In the genomic region with DNA sequence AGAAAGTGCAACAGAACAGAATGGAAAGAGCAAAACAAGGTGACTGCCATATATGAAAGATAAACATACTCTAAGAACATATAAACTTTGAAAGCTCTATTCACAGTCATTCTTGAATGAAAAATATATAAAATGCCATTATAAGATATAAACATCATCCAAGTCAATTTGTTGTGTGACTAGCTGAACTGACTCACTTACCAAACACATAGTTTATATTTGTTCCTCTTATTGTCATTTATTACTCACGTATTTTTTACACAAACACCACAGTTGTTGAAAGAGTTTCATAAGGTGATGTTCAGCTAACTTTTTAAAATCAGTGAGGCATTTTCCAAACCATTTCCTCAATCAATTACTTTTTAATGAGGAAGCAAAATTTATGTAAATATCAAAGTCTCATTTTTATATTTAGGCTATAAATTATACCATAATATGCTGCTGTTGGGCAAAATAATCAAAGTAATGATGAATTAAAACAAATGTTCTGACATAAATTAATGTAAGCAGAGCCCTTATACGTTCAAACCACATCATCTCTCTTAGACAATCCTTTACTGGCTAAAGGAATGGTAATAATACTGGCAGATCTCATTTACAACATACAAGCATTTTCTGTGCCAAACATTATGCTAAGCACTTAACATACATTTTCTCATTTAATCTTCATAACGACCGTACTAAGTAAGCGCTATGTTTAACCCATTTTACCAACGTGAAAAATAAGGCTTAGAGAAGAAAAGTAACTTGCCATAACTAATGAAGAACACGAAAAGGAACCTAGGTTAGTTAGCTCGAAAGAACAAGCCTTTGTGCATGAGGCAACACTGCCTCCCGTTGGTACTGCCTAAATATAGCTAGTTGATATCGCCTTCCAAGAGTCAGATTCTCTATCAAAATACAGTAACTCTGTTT, we compare ENCODE assay signal across 8 cellular contexts. TPM values are rescaled to one million over a fixed set of nuclear protein-coding genes. Genes with fewer than 3 reads are reported as not detected.
A peak's percentile ranks its signal among the peaks of the same experiment; 100 is the strongest.
DNase-seq lines count a peak whose midpoint lies in the region; ATAC-seq and TF ChIP-seq lines count a peak whose summit lies in the region.

No MANE protein-coding gene starts in this region.

- H3K9me3 Mint-ChIP-seq in activated B cell treated with CpG ODN at 0.5 μM for 24 hours (no peaks in the 10 kb centered on the region), nephron (no peaks in the 10 kb centered on the region)

- TF ChIP-seq POLR2A in NB4 (IDR thresholded peaks at IDR 0.05; ENCODE audit: extremely low read depth, insufficient read length) (no peak), vagina (IDR thresholded peaks at IDR 0.05) (no peak)

- CTCF ChIA-PET in activated B cell treated with CpG ODN at 0.5 μM for 24 hours (lab: Charles Lee), result interaction anchor here (0.5 to 2.2 kb wide), 23 partner anchors 11 to 1253 kb away, joined by 3 to 9 read pairs (median 4); no protein-coding TSS in a partner anchor

- H3K27me3 ChIP-seq in HAP-1 (ENCODE audit: low read depth) (no peaks in the 10 kb centered on the region), vagina (no peaks in the 10 kb centered on the region)

- DNase-seq in NCI-H345 (lab: John Stamatoyannopoulos, UW), result peak; percentile 44
- DNase-seq in NCI-H345 treated with DMSO at 0.1 percent for 48 hours (lab: John Stamatoyannopoulos, UW; ENCODE audit: unreplicated experiment), result no peak
- DNase-seq in HAP-1 (ENCODE audit: low spot score in 2 of 2), result peak; percentile 61 to 66
- peak; percentile 52 for DNase-seq in NB4 (ENCODE audit: low read depth)
- DNase-seq in activated B cell treated with CpG ODN at 0.5 μM for 24 hours, result peak; percentile 19
- peak; percentile 24 for DNase-seq in effector CD8-positive, alpha-beta T cell (lab: John Stamatoyannopoulos, UW)
- no peak for DNase-seq in vagina (ENCODE audit: extremely low spot score in 2 of 2)

- H3K27ac ChIP-seq in vagina, result no peak overlapping the region

- intact Hi-C loops in activated B cell treated with CpG ODN at 0.5 μM for 24 hours (cut with micrococcal nuclease), result loop anchor here (1.0 to 2.0 kb wide), 4 partner anchors 389 to 1254 kb away; no protein-coding TSS in a partner anchor
- intact Hi-C loops in vagina (cut with DNase I), result loop anchor here (10.0 kb wide), 1 partner anchor 387 kb away; no protein-coding TSS in a partner anchor

- H3K4me1 ChIP-seq in HAP-1 (peaks cover 46% of the 10 kb centered on the region), vagina (no peaks in the 10 kb centered on the region)

- H3K4me3 Mint-ChIP-seq in activated B cell treated with CpG ODN at 0.5 μM for 24 hours (no peak overlapping the region), nephron (no peak overlapping the region)

- H3K27ac Mint-ChIP-seq in activated B cell treated with CpG ODN at 0.5 μM for 24 hours (peak overlapping the region; percentile 18), nephron (peak overlapping the region in 2 of 3 experiments; percentile 10 to 22)

- H3K4me3 ChIP-seq in HAP-1, result no peak overlapping the region
- no peak overlapping the region for H3K4me3 ChIP-seq in NB4 (ENCODE audit: low read depth, low read length)
- H3K4me3 ChIP-seq in vagina, result no peak overlapping the region

- H3K9me3 ChIP-seq in HAP-1 (no peaks in the 10 kb centered on the region), vagina (no peaks in the 10 kb centered on the region)

- H3K27me3 Mint-ChIP-seq in activated B cell treated with CpG ODN at 0.5 μM for 24 hours (no peaks in the 10 kb centered on the region), nephron (ENCODE audit: low read depth) (no peaks in the 10 kb centered on the region)

- H3K36me3 ChIP-seq in HAP-1 (replicated peaks), result no peaks in the 10 kb centered on the region
- H3K36me3 ChIP-seq in vagina, result no peaks in the 10 kb centered on the region

- H3K36me3 Mint-ChIP-seq in activated B cell treated with CpG ODN at 0.5 μM for 24 hours (ENCODE audit: low read depth) (no peaks in the 10 kb centered on the region), nephron (ENCODE audit: low read depth) (no peaks in the 10 kb centered on the region)

- peak; percentile 86 for ATAC-seq in activated B cell treated with CpG ODN at 0.5 μM for 24 hours (ENCODE audit: low read depth)

- peak; percentile 56 for TF ChIP-seq CTCF in NB4 (IDR thresholded peaks at IDR 0.05; ENCODE audit: low read depth, low read length)
- TF ChIP-seq CTCF in activated B cell treated with CpG ODN at 0.5 μM for 24 hours (IDR thresholded peaks at IDR 0.05), result peak; percentile 64
- TF ChIP-seq CTCF in nephron (IDR thresholded peaks at IDR 0.05; ENCODE audit: unreplicated experiment in 3 of 3), result peak; percentile 58 to 77 (median 67)
- TF ChIP-seq CTCF in vagina (IDR thresholded peaks at IDR 0.05), result peak in 1 of 3 experiments; percentile 17

- POLR2A ChIA-PET in activated B cell treated with CpG ODN at 0.5 μM for 24 hours (lab: Charles Lee), result interaction anchor here (0.9 kb wide), 2 partner anchors 40 to 464 kb away, joined by 3 to 4 read pairs; a partner anchor contains a TSS

- in situ Hi-C loops in HAP-1 (cut with MboI; ENCODE audit: low sequenced_read_pairs), result loop anchor here (10.0 to 25.0 kb wide), 2 partner anchors 389 to 637 kb away; no protein-coding TSS in a partner anchor

- peaks cover 17% of the 10 kb centered on the region for H3K4me1 Mint-ChIP-seq in activated B cell treated with CpG ODN at 0.5 μM for 24 hours
- peaks cover 37% of the 10 kb centered on the region for H3K4me1 Mint-ChIP-seq in nephron

RNA-seq across cellular contexts. Expression of a gene that starts 7.3 kb away (rescaled TPM):
- total RNA-seq in activated B cell treated with CpG ODN at 0.5 μM for 24 hours (not detected in 2 replicates), vagina (0.98 TPM)

Comparison
In these comparisons a context has a peak if more than half of its experiments do, and no peak if none do; other contexts are left out.
1. DNase-seq: peak in NCI-H345 (single experiment), HAP-1 (2 of 2), NB4 (single experiment), activated B cell treated with CpG ODN at 0.5 μM for 24 hours (single experiment) and effector CD8-positive, alpha-beta T cell (single experiment); none in NCI-H345 treated with DMSO at 0.1 percent for 48 hours (single experiment) and vagina (0 of 2).